Comparison of ENCODE assay signal across 21 cellular contexts in genomic region chr17:39835038-39835786, GRCh38. TPM values are rescaled to one million over a fixed set of nuclear protein-coding genes. Genes with fewer than 3 reads are reported as not detected.
DNase-seq lines count a peak whose midpoint lies in the region; ATAC-seq, FAIRE-seq and TF ChIP-seq lines count a peak whose summit lies in the region.
"Had no signal": no experiment of that assay in that cellular context is flagged by ENCODE, and none has a peak within 500 bp of the region (broad histone marks: within the 10 kb centered on the region; RNA-seq: fewer than 3 reads in every experiment).

No MANE protein-coding gene starts in this region.

- H3K9ac ChIP-seq in GM12878 (ENCODE audit: control insufficient read depth, insufficient read depth, low read length) = no peak overlapping the region
- H3K9ac ChIP-seq: BLaER1 treated with 17β-estradiol and CSF1 and Interleukin-3, amounts not matched to agents 10 nM and 100 nM had no signal

- H4K20me1 ChIP-seq in DOHH2 (ENCODE audit: control insufficient read depth, insufficient read depth, low read depth, low read length) = no peaks in the 10 kb centered on the region
- H4K20me1 ChIP-seq in GM12878 (ENCODE audit: control insufficient read depth, insufficient read depth) = no peaks in the 10 kb centered on the region
- H4K20me1 ChIP-seq: BLaER1 treated with 17β-estradiol and CSF1 and Interleukin-3, amounts not matched to agents 10 nM and 100 nM had no signal

- peaks cover 26% of the 10 kb centered on the region for H3F3A ChIP-seq in DOHH2 (ENCODE audit: control insufficient read depth, insufficient read depth)

- H3K27ac ChIP-seq in DOHH2 (ENCODE audit: low read depth, low read length) (no peak overlapping the region), GM12878 (ENCODE audit: control insufficient read depth, insufficient read depth) (no peak overlapping the region)
- H3K27ac ChIP-seq: BLaER1 treated with 17β-estradiol and CSF1 and Interleukin-3, amounts not matched to agents 10 nM and 100 nM; dorsolateral prefrontal cortex; esophagus squamous epithelium; testis had no signal

- no peak for FAIRE-seq in GM12892 (lab: Jason Lieb, UNC)
- no peak for FAIRE-seq in GM12878 (lab: Jason Lieb, UNC)
- FAIRE-seq: bronchial epithelial cell, kidney had no signal

- no peak for DNase-seq in GM12892 (ENCODE audit: insufficient read length)
- DNase-seq in GM12878 (ENCODE audit: low read depth, low spot score) = no peak
- no peak for DNase-seq in natural killer cell
- DNase-seq in HAP-1 (ENCODE audit: low spot score in 2 of 2) = no peak
- no peak for DNase-seq in activated naive CD4-positive, alpha-beta T cell treated with anti-CD3 and anti-CD28 coated beads, Interleukin-2, amount 50 U/mL, for 16 hours
- DNase-seq: activated CD8-positive, alpha-beta memory T cell treated with anti-CD3 and anti-CD28 coated beads, Interleukin-2, amount 50 U/mL, for 48 hours; dorsolateral prefrontal cortex; esophagus squamous epithelium; glutamatergic neuron; kidney; NCI-H1694 treated with DMSO at 0.1 percent for 48 hours; NCI-H345; testis had no signal

- H3K4me1 ChIP-seq in DOHH2 (ENCODE audit: control insufficient read depth, low read length) (no peaks in the 10 kb centered on the region), GM12878 (ENCODE audit: control insufficient read depth, insufficient read depth, low read length) (no peaks in the 10 kb centered on the region; the same call in 1 of the 2 replicates), HAP-1 (no peaks in the 10 kb centered on the region)
- H3K4me1 ChIP-seq: BLaER1 treated with 17β-estradiol and CSF1 and Interleukin-3, amounts not matched to agents 10 nM and 100 nM; esophagus squamous epithelium; testis had no signal

- H3K9me3 ChIP-seq in DOHH2 (ENCODE audit: control insufficient read depth, insufficient read depth, low read length) (0 out of 2 replicates have a peak, but pooled peaks cover 3% of the 10 kb centered on the region), GM12878 (replicated peaks; ENCODE audit: control insufficient read depth, insufficient read depth, low read length) (peaks cover 29% of the 10 kb centered on the region), HAP-1 (no peaks in the 10 kb centered on the region)
- H3K9me3 ChIP-seq: testis had no signal

- TF ChIP-seq EP300 in GM12878 (IDR thresholded peaks at IDR 0.05; ENCODE audit: borderline replicate concordance in 1 of 2, control insufficient read depth in 1 of 2, low read depth in 2 of 2, low read length in 2 of 2) = no peak

- H3K4me1 Mint-ChIP-seq in natural killer cell = peaks cover 53% of the 10 kb centered on the region in 2 donors
- H3K4me1 Mint-ChIP-seq: mesothelial cell of epicardium had no signal

- H3K4me2 ChIP-seq in DOHH2 (ENCODE audit: low read length) (no peak overlapping the region), GM12878 (ENCODE audit: control insufficient read depth, insufficient read depth) (no peak overlapping the region)
- H3K4me2 ChIP-seq: BLaER1 treated with 17β-estradiol and CSF1 and Interleukin-3, amounts not matched to agents 10 nM and 100 nM had no signal

- BruUV-seq in GM12878 (replicated peaks; lab: Mats Ljungman, UMichigan) = no TSS peak

- POLR2A ChIA-PET in GM12878 (lab: Charles Lee) = interaction anchor here (0.9 to 1.9 kb wide), 3 partner anchors 8 to 22 kb away, joined by 4 to 7 read pairs (median 7); no protein-coding TSS in a partner anchor

- CTCF ChIA-PET in GM12878 (lab: Yijun Ruan, JAX) = interaction anchor here (0.6 to 2.3 kb wide), 8 partner anchors 11 to 251 kb away, joined by 3 to 10 read pairs (median 3); partner anchors contain the start of genes IKZF3 and PSMD3

- H3K9me2 ChIP-seq in DOHH2 (replicated peaks; ENCODE audit: control insufficient read depth, low read length) = no peaks in the 10 kb centered on the region

- TF ChIP-seq RAD21 in GM12878 (IDR thresholded peaks at IDR 0.05; ENCODE audit: insufficient read depth, low read depth, low read length) = no peak

- H3K4me3 ChIP-seq in DOHH2 (ENCODE audit: low read length) = no peak overlapping the region
- H3K4me3 ChIP-seq in GM12878 = no peak overlapping the region
- H3K4me3 ChIP-seq in HAP-1 = no peak overlapping the region
- H3K4me3 ChIP-seq: BLaER1 treated with 17β-estradiol and CSF1 and Interleukin-3, amounts not matched to agents 10 nM and 100 nM; dorsolateral prefrontal cortex; esophagus squamous epithelium; testis had no signal

- 97% methylated on average over 17 of the region's 17 CpGs for WGBS in GM12878 (ENCODE audit: insufficient coverage, insufficient replicate concordance, low lambda C conversion rate, missing lambda C conversion rate)

- in situ Hi-C loops in GM12878 (cut with MboI) (no loop called here), HAP-1 (cut with MboI; ENCODE audit: low sequenced_read_pairs) (no loop called here)

- H3K27me3 ChIP-seq in DOHH2 (ENCODE audit: control insufficient read depth, low read length) = no peaks in the 10 kb centered on the region
- H3K27me3 ChIP-seq in GM12878 (replicated peaks in 1 of 2; ENCODE audit: control insufficient read depth in 2 of 2, insufficient read depth in 2 of 2, low read length in 1 of 2) = no peaks in the 10 kb centered on the region
- H3K27me3 ChIP-seq in HAP-1 (ENCODE audit: low read depth) = peaks cover 7% of the 10 kb centered on the region
- H3K27me3 ChIP-seq: BLaER1 treated with 17β-estradiol and CSF1 and Interleukin-3, amounts not matched to agents 10 nM and 100 nM; testis had no signal

- peak; percentile 26 for TF ChIP-seq CTCF in DOHH2 (IDR thresholded peaks at IDR 0.05; ENCODE audit: low read depth, low read length, poor library complexity, severe bottlenecking)
- TF ChIP-seq CTCF in GM12878 (IDR thresholded peaks at IDR 0.05 in 2 of 3, conservative IDR thresholded peaks at IDR 0.05 in 1 of 3; ENCODE audit: control insufficient read depth in 2 of 3, extremely low read depth in 1 of 3, insufficient read depth in 1 of 3, low read depth in 3 of 3, low read length in 3 of 3) = no peak
- no peak for TF ChIP-seq CTCF in natural killer cell (IDR thresholded peaks at IDR 0.05)

- RAD21 ChIA-PET in GM12878 (lab: Charles Lee; ENCODE audit: unreplicated experiment) = interaction anchor here (1.0 to 1.1 kb wide), 2 partner anchors 13 to 25 kb away, joined by 3 to 4 read pairs; no protein-coding TSS in a partner anchor

- H3K36me3 ChIP-seq in DOHH2 (ENCODE audit: control insufficient read depth, low read length) (peaks cover 97% of the 10 kb centered on the region), GM12878 (ENCODE audit: control insufficient read depth in 2 of 2, insufficient read depth in 2 of 2, low read length in 1 of 2) (peaks cover 17 to 34% of the 10 kb centered on the region in 2 experiments), HAP-1 (replicated peaks) (no peaks in the 10 kb centered on the region)
- H3K36me3 ChIP-seq: BLaER1 treated with 17β-estradiol and CSF1 and Interleukin-3, amounts not matched to agents 10 nM and 100 nM; esophagus squamous epithelium had no signal

- H2AFZ ChIP-seq in GM12878 (ENCODE audit: control insufficient read depth, low read depth, low read length) = no peak overlapping the region

- intact Hi-C loops in GM12878 (cut with micrococcal nuclease; ENCODE audit: unreplicated experiment) = no loop called here
- intact Hi-C loops in natural killer cell (cut with micrococcal nuclease) = no loop called here

- peak overlapping the region; percentile 61 to 71 for H3K27ac Mint-ChIP-seq in natural killer cell
- H3K27ac Mint-ChIP-seq: mesothelial cell of epicardium had no signal

- H3K9me3 Mint-ChIP-seq in natural killer cell = peaks cover 0 to 11% of the 10 kb centered on the region in 2 donors

- no peaks in the 10 kb centered on the region for H3K27me3 Mint-ChIP-seq in natural killer cell (ENCODE audit: low read depth in 2 of 2)

- no peak overlapping the region for H3K4me3 Mint-ChIP-seq in natural killer cell
- H3K4me3 Mint-ChIP-seq: mesothelial cell of epicardium had no signal

- TF ChIP-seq POLR2A in GM12892 (IDR thresholded peaks at IDR 0.05; ENCODE audit: low read depth, low read length) = peak; percentile 60
- peak; percentile 45 for TF ChIP-seq POLR2A in GM12878 (IDR thresholded peaks at IDR 0.05; ENCODE audit: low read depth, low read length)

- peaks cover 30% of the 10 kb centered on the region for H3K36me3 Mint-ChIP-seq in natural killer cell

- SMC1A ChIA-PET in GM12878 (lab: Charles Lee; ENCODE audit: uncharacterized antibody, unreplicated experiment) = interaction anchor here (1.0 to 3.7 kb wide), 8 partner anchors 8 to 212 kb away, joined by 3 to 16 read pairs (median 4); no protein-coding TSS in a partner anchor

- peaks cover 98% of the 10 kb centered on the region for H3K79me2 ChIP-seq in DOHH2 (ENCODE audit: control insufficient read depth, low read length)
- peaks cover 72% of the 10 kb centered on the region for H3K79me2 ChIP-seq in GM12878 (ENCODE audit: control insufficient read depth, insufficient read depth, low read length)

- ATAC-seq in GM12878 (peak; percentile 28), natural killer cell (no peak), GM21825 (IDR thresholded peaks at IDR 0.05; ENCODE audit: unreplicated experiment) (no peak)
- ATAC-seq: activated naive CD4-positive, alpha-beta T cell treated with anti-CD3 and anti-CD28 coated beads, Interleukin-2, amount 50 U/mL, for 72 hours had no signal

RNA-seq across cellular contexts. Expression of gene IKZF3, which starts 28.9 kb away (rescaled TPM):
- polyA plus RNA-seq in GM12892 (2012; ENCODE audit: missing spikeins) = 33.9 TPM
- 78.7 and 87.0 TPM in 2 replicates for total RNA-seq in GM12878 (2013; cell fraction: nucleolus; rRNA removed)
- 61.4 and 63.0 TPM in 2 replicates for total RNA-seq in GM12878 (2014; rRNA removed)
- total RNA-seq in GM12878 (2014; rRNA removed; fragmentation: Illumina TruSeq; extraction: Trizol) = 64.1 and 66.0 TPM in 2 replicates
- 96.4 and 98.2 TPM in 2 replicates for total RNA-seq in GM12878 (2021)
- polyA plus RNA-seq in GM12878 (2011; ENCODE audit: low read depth) = 33.1 TPM
- polyA plus RNA-seq in GM12878 (2011; rRNA removed) = 36.7 and 53.2 TPM in 2 replicates
- 51.1 and 53.4 TPM in 2 replicates for polyA plus RNA-seq in GM12878 (2011; cell fraction: cytosol; rRNA removed)
- 26.0 and 32.5 TPM in 2 replicates for polyA plus RNA-seq in GM12878 (2011; cell fraction: nucleus; rRNA removed)
- polyA plus RNA-seq in GM12878 (2012) = 41.2 and 43.3 TPM in 2 replicates
- polyA plus RNA-seq in GM12878 (2014; fragmentation: Illumina TruSeq; extraction: Trizol) = 50.8 and 53.0 TPM in 2 replicates
- 10 to 100 TPM in 1 of 2 experiments, 1 to 10 TPM in 1; 5.5 to 14.0 TPM for polyA plus RNA-seq in GM12878 (2014; fragmentation: Nextera tagmentation; extraction: Ambion mirVana)
- polyA plus RNA-seq in GM12878 (2014; rRNA removed) = 31.9 and 33.6 TPM in 2 replicates
- 10 to 100 TPM; 39.3 to 42.3 TPM for polyA plus RNA-seq in GM12878 (2016; fragmentation: Nextera tagmentation; extraction: Ambion mirVana)
- polyA minus RNA-seq in GM12878 (2011; rRNA and poly(A)+ RNA removed) = 166 and 185 TPM in 2 replicates
- 70.3 and 71.5 TPM in 2 replicates for polyA minus RNA-seq in GM12878 (2011; cell fraction: cytosol; rRNA and poly(A)+ RNA removed)
- polyA minus RNA-seq in GM12878 (2011; cell fraction: nucleus; rRNA and poly(A)+ RNA removed) = 20.2 and 40.0 TPM in 2 replicates
- 100 to 1,000 TPM; 134 to 162 (median 139) TPM for total RNA-seq in natural killer cell
- total RNA-seq: bronchial epithelial cell, LHCN-M2 had no signal

RNA-seq across cellular contexts. Expression of gene ZPBP2, which starts 32.8 kb away (rescaled TPM):
- polyA plus RNA-seq in GM12892 (2012; ENCODE audit: missing spikeins) = 3.1 TPM
- total RNA-seq in GM12878 (2013; cell fraction: nucleolus; rRNA removed) = 0.50 and 0.56 TPM in 2 replicates
- total RNA-seq in GM12878 (2014; rRNA removed) (0.34 and 0.49 TPM in 2 replicates), GM12878 (2014; rRNA removed; fragmentation: Illumina TruSeq; extraction: Trizol) (0.45 and 0.46 TPM in 2 replicates), GM12878 (2021) (0.67 and 0.77 TPM in 2 replicates), natural killer cell (not detected)
- polyA plus RNA-seq in GM12878 (2011; ENCODE audit: low read depth) = 0.31 TPM
- polyA plus RNA-seq in GM12878 (2011; rRNA removed) (0.39 and 0.73 TPM in 2 replicates), GM12878 (2014; fragmentation: Illumina TruSeq; extraction: Trizol) (0.66 and 1.0 TPM in 2 replicates), GM12878 (2014; fragmentation: Nextera tagmentation; extraction: Ambion mirVana) (1 to 10 TPM in 1 of 2 experiments, under 1 TPM in 1; 0.62 to 1.0 TPM), GM12878 (2014; rRNA removed) (0.33 and 0.36 TPM in 2 replicates), GM12878 (2016; fragmentation: Nextera tagmentation; extraction: Ambion mirVana) (under 1 TPM; 0.53 to 0.98 TPM)
- 0.12 and 0.15 TPM in 2 replicates for polyA plus RNA-seq in GM12878 (2011; cell fraction: cytosol; rRNA removed)
- polyA plus RNA-seq in GM12878 (2011; cell fraction: nucleus; rRNA removed) = 0.42 and 0.82 TPM in 2 replicates
- polyA plus RNA-seq in GM12878 (2012) = 0.56 and 0.64 TPM in 2 replicates
- polyA minus RNA-seq in GM12878 (2011; rRNA and poly(A)+ RNA removed) = 0.36 and 0.51 TPM in 2 replicates
- 0.42 TPM in 1 of 2 replicates, not detected in the other for polyA minus RNA-seq in GM12878 (2011; cell fraction: cytosol; rRNA and poly(A)+ RNA removed)
- polyA minus RNA-seq in GM12878 (2011; cell fraction: nucleus; rRNA and poly(A)+ RNA removed) = 0.29 TPM in 1 of 2 replicates, not detected in the other
- total RNA-seq: activated naive CD4-positive, alpha-beta T cell treated with anti-CD3 and anti-CD28 coated beads, Interleukin-2, amount 50 U/mL, for 72 hours; bronchial epithelial cell; dorsolateral prefrontal cortex; esophagus squamous epithelium; kidney; LHCN-M2; mesothelial cell of epicardium; T-helper 1 cell treated with Interleukin-12 subunit alpha and Interleukin-12 subunit beta and Interleukin-4 antibody, amounts not matched to agents 30 ng/mL and 1 ng/mL, for 36 hours had no signal
